In the genomic region with DNA sequence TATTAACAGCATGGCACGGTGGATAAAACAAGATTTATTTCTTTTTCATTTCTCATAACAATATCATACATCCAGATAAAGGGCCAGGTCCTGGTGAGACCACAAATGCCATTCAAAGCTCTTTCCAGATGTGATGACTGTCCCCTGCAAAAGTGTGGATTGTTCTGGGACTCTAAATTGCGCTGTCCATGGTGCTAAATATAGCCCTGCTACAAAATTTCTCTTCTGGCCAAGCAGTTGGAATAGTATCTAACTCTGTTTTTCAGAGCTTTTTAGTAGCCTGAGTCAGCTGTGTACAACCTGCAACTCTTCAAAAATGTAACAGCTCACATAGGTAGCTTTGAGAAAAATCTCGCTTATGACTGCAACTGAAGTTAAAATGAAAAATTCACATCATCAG, we compare ENCODE assay signal across 1 cellular context.
TF ChIP-seq lines count a peak whose summit lies in the region.

No MANE protein-coding gene starts in this region.

TF ChIP-seq in A549, 52 proteins besides CTCF, POLR2A, EP300 and RAD21 (continued from another document):
- TF ChIP-seq TFCP2L1 (CRISPR knock-in tag; IDR thresholded peaks at IDR 0.05) (no peak), CHD2 (IDR thresholded peaks at IDR 0.05; ENCODE audit: low read length, partially characterized antibody) (no peak), HOXA7 (CRISPR knock-in tag; IDR thresholded peaks at IDR 0.05) (no peak), JUNB (IDR thresholded peaks at IDR 0.05) (no peak), POLR2AphosphoS2 (conservative IDR thresholded peaks at IDR 0.05; ENCODE audit: low read length) (no peak), HOXB5 (CRISPR knock-in tag; IDR thresholded peaks at IDR 0.05) (no peak), EHMT2 (IDR thresholded peaks at IDR 0.05; ENCODE audit: low read depth) (peak; percentile 51; the same call in 1 of the 2 replicates), FOSB (CRISPR knock-in tag; IDR thresholded peaks at IDR 0.05) (no peak), HEYL (CRISPR knock-in tag; IDR thresholded peaks at IDR 0.05) (no peak), GATA3 (IDR thresholded peaks at IDR 0.05; ENCODE audit: borderline replicate concordance) (no peak)
- TF ChIP-seq, protein P1, sequence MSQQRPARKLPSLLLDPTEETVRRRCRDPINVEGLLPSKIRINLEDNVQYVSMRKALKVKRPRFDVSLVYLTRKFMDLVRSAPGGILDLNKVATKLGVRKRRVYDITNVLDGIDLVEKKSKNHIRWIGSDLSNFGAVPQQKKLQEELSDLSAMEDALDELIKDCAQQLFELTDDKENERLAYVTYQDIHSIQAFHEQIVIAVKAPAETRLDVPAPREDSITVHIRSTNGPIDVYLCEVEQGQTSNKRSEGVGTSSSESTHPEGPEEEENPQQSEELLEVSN (IDR thresholded peaks at IDR 0.05; ENCODE audit: borderline replicate concordance, low read depth): no peak
- TF ChIP-seq, protein P2, sequence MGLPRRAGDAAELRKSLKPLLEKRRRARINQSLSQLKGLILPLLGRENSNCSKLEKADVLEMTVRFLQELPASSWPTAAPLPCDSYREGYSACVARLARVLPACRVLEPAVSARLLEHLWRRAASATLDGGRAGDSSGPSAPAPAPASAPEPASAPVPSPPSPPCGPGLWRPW (IDR thresholded peaks at IDR 0.05): no peak
